8 cellular contexts compared by ENCODE assay signal in genomic region chr15:71440479-71441071, GRCh38.
DNase-seq lines count a peak whose midpoint lies in the region; ATAC-seq and TF ChIP-seq lines count a peak whose summit lies in the region.

No MANE protein-coding gene starts in this region.

- no TSS peak for BruUV-seq in OCI-LY7 (replicated peaks; lab: Mats Ljungman, UMichigan)

- ATAC-seq in activated CD8-positive, alpha-beta memory T cell treated with anti-CD3 and anti-CD28 coated beads, Interleukin-2, amount 10 ng/mL, durations not matched to agents 7 days and 5 days: no peak

- no peak overlapping the region for H3K27ac Mint-ChIP-seq in neural progenitor cell
- no peak overlapping the region for H3K27ac Mint-ChIP-seq in activated CD4-positive, alpha-beta memory T cell treated with anti-CD3 and anti-CD28 coated beads for 36 hours
- H3K27ac Mint-ChIP-seq in activated CD8-positive, alpha-beta memory T cell treated with anti-CD3 and anti-CD28 coated beads, Interleukin-2, amount 10 ng/mL, durations not matched to agents 7 days and 5 days: no peak overlapping the region

- H4K20me1 ChIP-seq in OCI-LY7 (ENCODE audit: insufficient read depth, low read length): no peaks in the 10 kb centered on the region
- H4K20me1 ChIP-seq in neural progenitor cell (ENCODE audit: low read depth): no peaks in the 10 kb centered on the region

- peaks cover 4% of the 10 kb centered on the region for H3K27me3 Mint-ChIP-seq in neural progenitor cell (ENCODE audit: insufficient read depth, low read depth)
- peaks cover 3% of the 10 kb centered on the region for H3K27me3 Mint-ChIP-seq in activated CD4-positive, alpha-beta memory T cell treated with anti-CD3 and anti-CD28 coated beads for 36 hours
- peaks cover 10% of the 10 kb centered on the region for H3K27me3 Mint-ChIP-seq in activated CD8-positive, alpha-beta memory T cell treated with anti-CD3 and anti-CD28 coated beads, Interleukin-2, amount 10 ng/mL, durations not matched to agents 7 days and 5 days

- H3K4me1 ChIP-seq in OCI-LY7 (ENCODE audit: insufficient read depth, low read length, poor library complexity, severe bottlenecking): no peaks in the 10 kb centered on the region
- H3K4me1 ChIP-seq in neural progenitor cell: no peaks in the 10 kb centered on the region

- H3K4me2 ChIP-seq in OCI-LY7 (ENCODE audit: low read length) (no peak overlapping the region), neural progenitor cell (no peak overlapping the region)

- TF ChIP-seq CTCF in OCI-LY7 (conservative IDR thresholded peaks at IDR 0.05; ENCODE audit: low read length) (peak; percentile 76), neural progenitor cell (IDR thresholded peaks at IDR 0.05) (peak; percentile 68)

- H3K4me3 Mint-ChIP-seq in neural progenitor cell: no peak overlapping the region
- no peak overlapping the region for H3K4me3 Mint-ChIP-seq in activated CD4-positive, alpha-beta memory T cell treated with anti-CD3 and anti-CD28 coated beads for 36 hours
- no peak overlapping the region for H3K4me3 Mint-ChIP-seq in activated CD8-positive, alpha-beta memory T cell treated with anti-CD3 and anti-CD28 coated beads, Interleukin-2, amount 10 ng/mL, durations not matched to agents 7 days and 5 days

- H3K9me3 ChIP-seq in OCI-LY7 (ENCODE audit: low read length) (no peaks in the 10 kb centered on the region), neural progenitor cell (ENCODE audit: low read depth) (no peaks in the 10 kb centered on the region)

- no peaks in the 10 kb centered on the region for H3F3A ChIP-seq in neural progenitor cell (ENCODE audit: low read depth)

- intact Hi-C loops in OCI-LY7 (cut with micrococcal nuclease; ENCODE audit: unreplicated experiment): loop anchor here (2.0 to 10.0 kb wide), 3 partner anchors 54 to 466 kb away; no protein-coding TSS in a partner anchor
- intact Hi-C loops in activated CD4-positive, alpha-beta memory T cell treated with anti-CD3 and anti-CD28 coated beads for 36 hours (cut with micrococcal nuclease): loop anchor here (1.0 to 10.0 kb wide), 4 partner anchors 53 to 613 kb away; partner anchors contain the start of gene THSD4

- CTCF ChIA-PET in OCI-LY7 (lab: Charles Lee; ENCODE audit: unreplicated experiment): no interaction called here
- CTCF ChIA-PET in activated CD4-positive, alpha-beta memory T cell treated with anti-CD3 and anti-CD28 coated beads for 36 hours (lab: Charles Lee): interaction anchor here (0.5 to 2.0 kb wide), 13 partner anchors 9 to 616 kb away, joined by 3 to 17 read pairs (median 4); partner anchors contain the start of gene THSD4
- CTCF ChIA-PET in activated CD8-positive, alpha-beta memory T cell treated with anti-CD3 and anti-CD28 coated beads, Interleukin-2, amount 10 ng/mL, durations not matched to agents 7 days and 5 days (lab: Charles Lee): interaction anchor here (1.0 to 3.4 kb wide), 5 partner anchors 54 to 615 kb away, joined by 3 to 26 read pairs (median 3); no protein-coding TSS in a partner anchor

- H3K9ac ChIP-seq in neural progenitor cell: no peak overlapping the region

- no peaks in the 10 kb centered on the region for H3K27me3 ChIP-seq in neural progenitor cell

- H3K4me3 ChIP-seq in OCI-LY7 (ENCODE audit: low read depth, low read length, poor library complexity, severe bottlenecking) (no peak overlapping the region), neural progenitor cell (no peak overlapping the region)

- POLR2A ChIA-PET in OCI-LY7 (lab: Charles Lee): no interaction called here
- POLR2A ChIA-PET in activated CD4-positive, alpha-beta memory T cell treated with anti-CD3 and anti-CD28 coated beads for 36 hours (lab: Charles Lee): no interaction called here

- no peaks in the 10 kb centered on the region for H3K79me2 ChIP-seq in OCI-LY7 (ENCODE audit: insufficient read depth, low read depth, low read length)
- H3K79me2 ChIP-seq in neural progenitor cell (ENCODE audit: low read depth): no peaks in the 10 kb centered on the region

- no peaks in the 10 kb centered on the region for H3K36me3 ChIP-seq in OCI-LY7 (ENCODE audit: insufficient read depth, low read length)
- no peaks in the 10 kb centered on the region for H3K36me3 ChIP-seq in neural progenitor cell

- H3K9me2 ChIP-seq in OCI-LY7 (ENCODE audit: insufficient read depth, low read length): no peaks in the 10 kb centered on the region

- DNase-seq in COLO829 (ENCODE audit: low spot score): peak; percentile 35
- peak; percentile 80 for DNase-seq in KBM-7
- DNase-seq in OCI-LY7 (ENCODE audit: low spot score): peak; percentile 42
- peak; percentile 30 for DNase-seq in epidermal melanocyte (ENCODE audit: insufficient read length, low spot score)
- DNase-seq in neural progenitor cell (ENCODE audit: low spot score): peak; percentile 28
- no peak for DNase-seq in activated CD4-positive, alpha-beta memory T cell treated with anti-CD3 and anti-CD28 coated beads for 36 hours
- no peak for DNase-seq in activated naive CD4-positive, alpha-beta T cell (lab: John Stamatoyannopoulos, UW)
- DNase-seq in activated CD8-positive, alpha-beta memory T cell treated with anti-CD3 and anti-CD28 coated beads, Interleukin-2, amount 10 ng/mL, durations not matched to agents 7 days and 5 days: no peak

- in situ Hi-C loops in KBM-7 (cut with MboI; ENCODE audit: low pct_unique_long_range_greater_than_20kb, low sequenced_read_pairs): no loop called here

- H3K9me3 Mint-ChIP-seq in neural progenitor cell: peaks cover 2% of the 10 kb centered on the region
- no peaks in the 10 kb centered on the region for H3K9me3 Mint-ChIP-seq in activated CD4-positive, alpha-beta memory T cell treated with anti-CD3 and anti-CD28 coated beads for 36 hours
- no peaks in the 10 kb centered on the region for H3K9me3 Mint-ChIP-seq in activated CD8-positive, alpha-beta memory T cell treated with anti-CD3 and anti-CD28 coated beads, Interleukin-2, amount 10 ng/mL, durations not matched to agents 7 days and 5 days (ENCODE audit: low read depth)

- H3K27ac ChIP-seq in OCI-LY7 (ENCODE audit: low read depth, low read length, poor library complexity, severe bottlenecking) (no peak overlapping the region), neural progenitor cell (no peak overlapping the region)

- H3K36me3 Mint-ChIP-seq in neural progenitor cell: no peaks in the 10 kb centered on the region
- H3K36me3 Mint-ChIP-seq in activated CD4-positive, alpha-beta memory T cell treated with anti-CD3 and anti-CD28 coated beads for 36 hours: no peaks in the 10 kb centered on the region
- H3K36me3 Mint-ChIP-seq in activated CD8-positive, alpha-beta memory T cell treated with anti-CD3 and anti-CD28 coated beads, Interleukin-2, amount 10 ng/mL, durations not matched to agents 7 days and 5 days: no peaks in the 10 kb centered on the region

- H2AFZ ChIP-seq in OCI-LY7 (ENCODE audit: low read length) (no peak overlapping the region), neural progenitor cell (replicated peaks) (no peak overlapping the region)

- no peaks in the 10 kb centered on the region for H3K4me1 Mint-ChIP-seq in neural progenitor cell
- no peaks in the 10 kb centered on the region for H3K4me1 Mint-ChIP-seq in activated CD4-positive, alpha-beta memory T cell treated with anti-CD3 and anti-CD28 coated beads for 36 hours (ENCODE audit: low read depth)
- no peaks in the 10 kb centered on the region for H3K4me1 Mint-ChIP-seq in activated CD8-positive, alpha-beta memory T cell treated with anti-CD3 and anti-CD28 coated beads, Interleukin-2, amount 10 ng/mL, durations not matched to agents 7 days and 5 days

Comparison
In these comparisons a context has a peak if more than half of its experiments do, and no peak if none do; other contexts are left out.
1. DNase-seq: peak in COLO829 (single experiment), KBM-7 (single experiment), OCI-LY7 (single experiment), epidermal melanocyte (single experiment) and neural progenitor cell (single experiment); none in activated CD4-positive, alpha-beta memory T cell treated with anti-CD3 and anti-CD28 coated beads for 36 hours (single experiment), activated naive CD4-positive, alpha-beta T cell (0 of 4) and activated CD8-positive, alpha-beta memory T cell treated with anti-CD3 and anti-CD28 coated beads, Interleukin-2, amount 10 ng/mL, durations not matched to agents 7 days and 5 days (single experiment).